Comparison of ENCODE assay signal across 8 cellular contexts in genomic region chrX:40736170-40736505, GRCh38. TPM values are rescaled to one million over a fixed set of nuclear protein-coding genes. Genes with fewer than 3 reads are reported as not detected.
DNase-seq lines count a peak whose midpoint lies in the region; ATAC-seq and TF ChIP-seq lines count a peak whose summit lies in the region.

No MANE protein-coding gene starts in this region.

- no peaks in the 10 kb centered on the region for H3K9me3 ChIP-seq in WERI-Rb-1 (ENCODE audit: severe bottlenecking)
- no peaks in the 10 kb centered on the region for H3K9me3 ChIP-seq in heart left ventricle

- 0 to 7% (median 1%) methylated on average over 17 of the region's 17 CpGs for WGBS in heart left ventricle, 4 donors

- TF ChIP-seq POLR2A in heart left ventricle (IDR thresholded peaks at IDR 0.05): no peak

- peaks cover 0 to 28% (median 7%) of the 10 kb centered on the region in 12 donors for H3K4me1 ChIP-seq in heart left ventricle

- DNase-seq in NCI-H82 treated with DMSO at 0.1 percent for 48 hours (lab: John Stamatoyannopoulos, UW; ENCODE audit: unreplicated experiment) (peak; percentile 7), NCI-H82 (lab: John Stamatoyannopoulos, UW) (no peak), WERI-Rb-1 (no peak), heart left ventricle (no peak), skeletal muscle cell (ENCODE audit: low read depth) (no peak), NCI-H526 (lab: John Stamatoyannopoulos, UW) (no peak)

- peaks cover 12% of the 10 kb centered on the region for H3K36me3 ChIP-seq in WERI-Rb-1
- no peaks in the 10 kb centered on the region for H3K36me3 ChIP-seq in heart left ventricle

- H3K27me3 ChIP-seq in WERI-Rb-1 (ENCODE audit: insufficient read depth, low read depth, severe bottlenecking) (no peaks in the 10 kb centered on the region), heart left ventricle (peaks cover 0 to 56% (median 0%) of the 10 kb centered on the region in 9 donors)

- H3K27ac ChIP-seq in WERI-Rb-1 (peak overlapping the region; percentile 90), heart left ventricle (peak overlapping the region; percentile 91 to 100 (median 94))

- ATAC-seq in heart left ventricle (peak in 3 of 4 donors; percentile 7 to 38 (median 36)), GM19328 (IDR thresholded peaks at IDR 0.05; ENCODE audit: unreplicated experiment) (no peak), GM18870 (IDR thresholded peaks at IDR 0.05; ENCODE audit: unreplicated experiment) (no peak)

- H3K4me3 ChIP-seq in WERI-Rb-1 (ENCODE audit: low read depth, low read length): peak overlapping the region; percentile 99
- peak overlapping the region; percentile 40 to 97 (median 80) for H3K4me3 ChIP-seq in heart left ventricle
- peak overlapping the region; percentile 59 for H3K4me3 ChIP-seq in skeletal muscle cell (ENCODE audit: low read depth, low read length)

- TF ChIP-seq CTCF in WERI-Rb-1 (IDR thresholded peaks at IDR 0.05; ENCODE audit: low read depth, low read length) (no peak), heart left ventricle (IDR thresholded peaks at IDR 0.05) (no peak)

- intact Hi-C loops in heart left ventricle (cut with DNase I): loop anchor here in 4 of 10 donors (5.0 to 10.0 kb wide), 3 partner anchors 59 to 351 kb away; partner anchors contain the start of genes CXorf38 (in 1 of the 4) and USP9X (in 1 of the 4)

RNA-seq across cellular contexts. Expression of gene MED14, which starts 0.8 kb away (rescaled TPM):
- 10 to 100 TPM; 17.5 to 40.9 (median 27.4) TPM for total RNA-seq in heart left ventricle
- polyA plus RNA-seq in heart left ventricle: 10 to 100 TPM in 1 of 2 donors, 1 to 10 TPM in 1; 9.8 to 12.0 TPM

Comparison
In these comparisons a context has a peak if more than half of its experiments do, and no peak if none do; other contexts are left out.
1. ATAC-seq: peak in heart left ventricle (3 of 4); none in GM19328 (single experiment) and GM18870 (single experiment).
2. Peak in every context shown above with its lines, with median percentiles within 50 percentile points of each other: H3K4me3 ChIP-seq.